In the genomic region with DNA sequence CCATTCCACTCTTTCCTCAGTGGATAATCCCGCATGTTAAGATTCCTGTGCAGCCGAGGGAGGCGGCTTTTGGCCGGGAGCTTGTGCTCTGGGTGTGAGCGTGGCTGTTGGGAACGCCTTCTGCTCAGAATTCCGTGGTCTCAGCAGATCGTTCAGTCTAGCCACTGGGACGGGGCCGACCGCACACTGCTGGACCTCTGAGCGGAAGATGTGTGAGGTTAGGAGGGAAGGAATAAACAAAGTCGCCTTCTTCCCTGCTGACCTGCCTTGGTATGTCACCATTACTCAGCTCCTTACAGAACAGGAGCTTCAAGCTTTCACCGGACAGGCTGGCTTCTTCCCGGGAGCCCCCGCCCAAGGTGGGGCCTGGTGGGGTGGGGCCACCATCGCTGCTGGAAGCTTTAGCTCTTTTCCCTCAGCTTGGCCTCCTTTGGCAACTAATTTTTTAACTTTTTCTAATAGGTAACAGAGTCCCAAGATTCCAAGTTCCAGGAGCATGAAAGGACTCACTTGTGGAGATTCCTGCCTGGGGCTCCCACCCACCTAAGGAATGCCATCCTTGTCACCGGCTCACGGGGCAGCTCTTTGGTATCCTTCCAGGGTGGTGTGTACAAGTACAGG, we compare ENCODE assay signal across 9 cellular contexts. TPM values are rescaled to one million over a fixed set of nuclear protein-coding genes. Genes with fewer than 3 reads are reported as not detected.
DNase-seq lines count a peak whose midpoint lies in the region; ATAC-seq and TF ChIP-seq lines count a peak whose summit lies in the region.
"Had no signal": no experiment of that assay in that cellular context is flagged by ENCODE, and none has a peak within 500 bp of the region (broad histone marks: within the 10 kb centered on the region; RNA-seq: fewer than 3 reads in every experiment).

No MANE protein-coding gene starts in this region.

- H2AFZ ChIP-seq in PC-9, result peak overlapping the region; percentile 76

- no peaks in the 10 kb centered on the region for H3K9me3 Mint-ChIP-seq in activated naive CD4-positive, alpha-beta T cell treated with anti-CD3 and anti-CD28 coated beads, Interleukin-2, amount 10 ng/mL, durations not matched to agents 7 days and 5 days

- CTCF ChIA-PET in PC-9 (lab: Charles Lee), result interaction anchor here (0.6 kb wide), 1 partner anchor 271 kb away, joined by 4 read pairs; no protein-coding TSS in a partner anchor
- CTCF ChIA-PET in activated naive CD4-positive, alpha-beta T cell treated with anti-CD3 and anti-CD28 coated beads, Interleukin-2, amount 10 ng/mL, durations not matched to agents 7 days and 5 days (lab: Charles Lee), result no interaction called here

- DNase-seq in AG10803 (ENCODE audit: low read depth), result peak; percentile 59
- peak; percentile 70 to 81 for DNase-seq in PC-9
- DNase-seq in fibroblast of gingiva (ENCODE audit: low read depth), result peak; percentile 20
- peak; percentile 13 for DNase-seq in non-pigmented ciliary epithelial cell (ENCODE audit: low read depth)
- DNase-seq in activated naive CD4-positive, alpha-beta T cell treated with anti-CD3 and anti-CD28 coated beads, Interleukin-2, amount 10 ng/mL, durations not matched to agents 7 days and 5 days, result no peak
- no peak for DNase-seq in effector CD4-positive, alpha-beta T cell
- DNase-seq: COR-L47 had no signal

- H3K4me1 ChIP-seq in PC-9 (replicated peaks; ENCODE audit: insufficient read depth), result peaks cover 39% of the 10 kb centered on the region

- H3F3A ChIP-seq in PC-9 (ENCODE audit: insufficient read depth, low read depth), result peaks cover 12% of the 10 kb centered on the region

- H3K4me2 ChIP-seq in PC-9, result peak overlapping the region; percentile 76

- H3K27me3 Mint-ChIP-seq in activated naive CD4-positive, alpha-beta T cell treated with anti-CD3 and anti-CD28 coated beads, Interleukin-2, amount 10 ng/mL, durations not matched to agents 7 days and 5 days, result peaks cover 34% of the 10 kb centered on the region

- TF ChIP-seq CTCF in AG10803 (conservative IDR thresholded peaks at IDR 0.05; ENCODE audit: low read length), result no peak
- TF ChIP-seq CTCF in PC-9 (conservative IDR thresholded peaks at IDR 0.05), result no peak

- no peaks in the 10 kb centered on the region for H3K4me1 Mint-ChIP-seq in activated naive CD4-positive, alpha-beta T cell treated with anti-CD3 and anti-CD28 coated beads, Interleukin-2, amount 10 ng/mL, durations not matched to agents 7 days and 5 days

- no peak overlapping the region for H3K27ac Mint-ChIP-seq in activated naive CD4-positive, alpha-beta T cell treated with anti-CD3 and anti-CD28 coated beads, Interleukin-2, amount 10 ng/mL, durations not matched to agents 7 days and 5 days

- no peaks in the 10 kb centered on the region for H3K79me2 ChIP-seq in PC-9 (ENCODE audit: low read depth)

- H3K4me3 Mint-ChIP-seq in activated naive CD4-positive, alpha-beta T cell treated with anti-CD3 and anti-CD28 coated beads, Interleukin-2, amount 10 ng/mL, durations not matched to agents 7 days and 5 days, result no peak overlapping the region

- H3K27ac ChIP-seq in PC-9, result peak overlapping the region; percentile 78

- no TSS peak for BruUV-seq in PC-9 (replicated peaks; lab: Mats Ljungman, UMichigan)

- intact Hi-C loops in PC-9 (cut with micrococcal nuclease; ENCODE audit: unreplicated experiment), result no loop called here

- no peaks in the 10 kb centered on the region for H3K36me3 ChIP-seq in PC-9 (ENCODE audit: low read depth)

- POLR2A ChIA-PET in PC-9 (lab: Charles Lee; ENCODE audit: unreplicated experiment), result interaction anchor here (0.6 to 0.9 kb wide), 2 partner anchors 39 to 492 kb away, joined by 3 to 4 read pairs; no protein-coding TSS in a partner anchor

- no peaks in the 10 kb centered on the region for H3K36me3 Mint-ChIP-seq in activated naive CD4-positive, alpha-beta T cell treated with anti-CD3 and anti-CD28 coated beads, Interleukin-2, amount 10 ng/mL, durations not matched to agents 7 days and 5 days

- ATAC-seq in GM18520 (IDR thresholded peaks at IDR 0.05; ENCODE audit: unreplicated experiment) (no peak), HG02885 (IDR thresholded peaks at IDR 0.05; ENCODE audit: poor library complexity, unreplicated experiment) (no peak)

- H4K20me1 ChIP-seq in PC-9 (ENCODE audit: insufficient read depth), result no peaks in the 10 kb centered on the region

- peak overlapping the region; percentile 14 for H3K4me3 ChIP-seq in AG10803 (ENCODE audit: low read length)
- H3K4me3 ChIP-seq in PC-9, result peak overlapping the region; percentile 44; the same call in 1 of the 2 replicates

- H3K9me3 ChIP-seq in PC-9 (ENCODE audit: insufficient read depth, low read depth), result no peaks in the 10 kb centered on the region

- no peaks in the 10 kb centered on the region for H3K27me3 ChIP-seq in PC-9 (ENCODE audit: insufficient read depth, low read depth)

- H3K9me2 ChIP-seq in PC-9 (ENCODE audit: insufficient read depth), result no peaks in the 10 kb centered on the region

RNA-seq across cellular contexts. Expression of gene SEPTIN5, which starts 22.5 kb away (rescaled TPM):
- 2.0 and 8.1 TPM in 2 replicates for total RNA-seq in PC-9 (2021)

RNA-seq across cellular contexts. Expression of gene GP1BB, which starts 31.5 kb away (rescaled TPM):
- total RNA-seq in PC-9 (2021), result 0.35 and 2.0 TPM in 2 replicates

Comparison
In these comparisons a context has a peak if more than half of its experiments do, and no peak if none do; other contexts are left out.
1. DNase-seq: peak in AG10803 (single experiment), PC-9 (2 of 2), fibroblast of gingiva (single experiment) and non-pigmented ciliary epithelial cell (single experiment); none in activated naive CD4-positive, alpha-beta T cell treated with anti-CD3 and anti-CD28 coated beads, Interleukin-2, amount 10 ng/mL, durations not matched to agents 7 days and 5 days (single experiment) and effector CD4-positive, alpha-beta T cell (single experiment).